10 cellular contexts compared by ENCODE assay signal in genomic region chr13:42478531-42479156, GRCh38.
DNase-seq lines count a peak whose midpoint lies in the region; ATAC-seq, FAIRE-seq and TF ChIP-seq lines count a peak whose summit lies in the region.
"Had no signal": no experiment of that assay in that cellular context is flagged by ENCODE, and none has a peak within 500 bp of the region (broad histone marks: within the 10 kb centered on the region; RNA-seq: fewer than 3 reads in every experiment).

No MANE protein-coding gene starts in this region.

- BruUV-seq in HepG2 (replicated peaks; lab: Mats Ljungman, UMichigan), result no TSS peak

- no peak for TF ChIP-seq RAD21 in HepG2 (CRISPR knock-in tag; IDR thresholded peaks at IDR 0.05)

- H3K4me2 ChIP-seq in DND-41 (ENCODE audit: insufficient read depth, low read length) (no peak overlapping the region), HepG2 (ENCODE audit: low read depth, low read length) (no peak overlapping the region)

- peaks cover 3% of the 10 kb centered on the region for H3K4me1 Mint-ChIP-seq in activated naive CD8-positive, alpha-beta T cell treated with anti-CD3 and anti-CD28 coated beads, Interleukin-2, amount 10 ng/mL, durations not matched to agents 7 days and 5 days

- H4K20me1 ChIP-seq in DND-41 (ENCODE audit: insufficient read depth, low read length) (no peaks in the 10 kb centered on the region), HepG2 (ENCODE audit: insufficient read depth, low read length) (no peaks in the 10 kb centered on the region)

- intact Hi-C loops in HepG2 (cut with micrococcal nuclease; ENCODE audit: unreplicated experiment) (no loop called here), sigmoid colon (cut with DNase I) (no loop called here)

- TF ChIP-seq EP300 in HepG2 (IDR thresholded peaks at IDR 0.05; ENCODE audit: low read depth in 2 of 2, low read length in 2 of 2) (no peak), HepG2 (CRISPR knock-in tag; IDR thresholded peaks at IDR 0.05; ENCODE audit: borderline replicate concordance) (no peak), sigmoid colon (IDR thresholded peaks at IDR 0.05) (no peak)

- H3K27me3 Mint-ChIP-seq in activated naive CD8-positive, alpha-beta T cell treated with anti-CD3 and anti-CD28 coated beads, Interleukin-2, amount 10 ng/mL, durations not matched to agents 7 days and 5 days, result no peaks in the 10 kb centered on the region
- H3K27me3 Mint-ChIP-seq: dendritic cell treated with granulocyte-macrophage colony-stimulating factor and Interleukin-4, amounts not matched to agents 40 ng/mL and 50 ng/mL, for 4 days had no signal

- H3K9ac ChIP-seq in DND-41 (ENCODE audit: low read depth, low read length) (no peak overlapping the region), HepG2 (ENCODE audit: insufficient read depth, low read depth, low read length) (no peak overlapping the region)

- TF ChIP-seq CTCF in DND-41 (IDR thresholded peaks at IDR 0.05; ENCODE audit: borderline replicate concordance, extremely low read depth, low read length, poor library complexity, severe bottlenecking), result peak; percentile 64
- TF ChIP-seq CTCF in HepG2 (CRISPR knock-in tag; IDR thresholded peaks at IDR 0.05), result no peak
- no peak for TF ChIP-seq CTCF in sigmoid colon (IDR thresholded peaks at IDR 0.05)

- peaks cover 4% of the 10 kb centered on the region for H3K36me3 Mint-ChIP-seq in activated naive CD8-positive, alpha-beta T cell treated with anti-CD3 and anti-CD28 coated beads, Interleukin-2, amount 10 ng/mL, durations not matched to agents 7 days and 5 days

- H2AFZ ChIP-seq in DND-41 (ENCODE audit: low read depth, low read length) (no peak overlapping the region), HepG2 (ENCODE audit: low read length) (no peak overlapping the region)

- no peaks in the 10 kb centered on the region for H3K36me3 ChIP-seq in DND-41 (ENCODE audit: insufficient read depth, low read length)
- H3K36me3 ChIP-seq in HepG2 (replicated peaks in 1 of 2; ENCODE audit: control insufficient read depth in 1 of 2, insufficient read depth in 2 of 2, low read length in 2 of 2), result no peaks in the 10 kb centered on the region
- no peaks in the 10 kb centered on the region for H3K36me3 ChIP-seq in sigmoid colon

- H3K4me1 ChIP-seq in DND-41 (ENCODE audit: insufficient read depth, low read length), result 0 out of 2 replicates have a peak, but pooled peaks cover 4% of the 10 kb centered on the region
- no peaks in the 10 kb centered on the region for H3K4me1 ChIP-seq in HepG2 (ENCODE audit: insufficient read depth, low read length)
- no peaks in the 10 kb centered on the region for H3K4me1 ChIP-seq in sigmoid colon

- TF ChIP-seq POLR2A in HepG2 (IDR thresholded peaks at IDR 0.05; ENCODE audit: insufficient read depth in 1 of 2, low read depth in 2 of 2, low read length in 2 of 2) (no peak), sigmoid colon (IDR thresholded peaks at IDR 0.05) (no peak)

- peak; percentile 61; the same call in 2 of the 3 replicates for ATAC-seq in DND-41 (ENCODE audit: insufficient read depth, low read depth)
- peak; percentile 47 for ATAC-seq in activated naive CD8-positive, alpha-beta T cell treated with anti-CD3 and anti-CD28 coated beads, Interleukin-2, amount 10 ng/mL, durations not matched to agents 7 days and 5 days (ENCODE audit: low read depth)
- ATAC-seq in HepG2, result 0 out of 3 replicates have a peak, but pooled peaks have one; percentile 28
- no peak for ATAC-seq in GM21619 (IDR thresholded peaks at IDR 0.05; ENCODE audit: unreplicated experiment)

- 46% methylated on average over 3 of the region's 3 CpGs for WGBS in HepG2 (ENCODE audit: low lambda C conversion rate)
- 74 to 78% methylated on average over 3 of the region's 3 CpGs for WGBS in sigmoid colon, 2 donors

- in situ Hi-C loops in HepG2 (cut with HindIII; ENCODE audit: extremely low pct_ligation_motif_present, low pct_unique_long_range_greater_than_20kb), result no loop called here

- H3K9me3 ChIP-seq in DND-41 (ENCODE audit: insufficient read depth, low read length, severe bottlenecking) (no peaks in the 10 kb centered on the region), HepG2 (ENCODE audit: low read length) (peaks cover 11% of the 10 kb centered on the region), sigmoid colon (no peaks in the 10 kb centered on the region)

- no peak overlapping the region for H3K4me3 Mint-ChIP-seq in activated naive CD8-positive, alpha-beta T cell treated with anti-CD3 and anti-CD28 coated beads, Interleukin-2, amount 10 ng/mL, durations not matched to agents 7 days and 5 days
- H3K4me3 Mint-ChIP-seq: dendritic cell treated with granulocyte-macrophage colony-stimulating factor and Interleukin-4, amounts not matched to agents 40 ng/mL and 50 ng/mL, for 4 days had no signal

- no peak overlapping the region for H3K27ac Mint-ChIP-seq in activated naive CD8-positive, alpha-beta T cell treated with anti-CD3 and anti-CD28 coated beads, Interleukin-2, amount 10 ng/mL, durations not matched to agents 7 days and 5 days
- H3K27ac Mint-ChIP-seq: dendritic cell treated with granulocyte-macrophage colony-stimulating factor and Interleukin-4, amounts not matched to agents 40 ng/mL and 50 ng/mL, for 4 days had no signal

- H3K4me3 ChIP-seq in DND-41 (ENCODE audit: low read depth in 1 of 2, low read length in 2 of 2) (no peak overlapping the region), HepG2 (replicated peaks in 1 of 3; ENCODE audit: insufficient read depth in 1 of 3, low read depth in 2 of 3, low read length in 3 of 3) (no peak overlapping the region), sigmoid colon (no peak overlapping the region)

- POLR2A ChIA-PET in activated naive CD8-positive, alpha-beta T cell treated with anti-CD3 and anti-CD28 coated beads, Interleukin-2, amount 10 ng/mL, durations not matched to agents 7 days and 5 days (lab: Charles Lee), result interaction anchor here (0.6 to 1.4 kb wide), 3 partner anchors 83 to 206 kb away, joined by 3 to 4 read pairs (median 4); partner anchors contain the start of gene AKAP11
- POLR2A ChIA-PET in HepG2 (lab: Yijun Ruan, JAX), result no interaction called here

- DNase-seq in DND-41 (no peak), HT1080 (ENCODE audit: low read depth) (peak; percentile 32), HepG2 (ENCODE audit: low spot score) (no peak), sigmoid colon (no peak), globus pallidus (ENCODE audit: low spot score) (no peak), NCI-H1092 treated with DMSO at 0.1 percent for 48 hours (lab: John Stamatoyannopoulos, UW) (no peak)
- DNase-seq in activated naive CD8-positive, alpha-beta T cell treated with anti-CD3 and anti-CD28 coated beads, Interleukin-2, amount 10 ng/mL, durations not matched to agents 7 days and 5 days, result no peak

- peaks cover 8% of the 10 kb centered on the region for H3K9me3 Mint-ChIP-seq in activated naive CD8-positive, alpha-beta T cell treated with anti-CD3 and anti-CD28 coated beads, Interleukin-2, amount 10 ng/mL, durations not matched to agents 7 days and 5 days
- H3K9me3 Mint-ChIP-seq: dendritic cell treated with granulocyte-macrophage colony-stimulating factor and Interleukin-4, amounts not matched to agents 40 ng/mL and 50 ng/mL, for 4 days had no signal

- no peak for FAIRE-seq in HepG2 (lab: Jason Lieb, UNC)
- FAIRE-seq: H54 had no signal

- H3K79me2 ChIP-seq in DND-41 (ENCODE audit: insufficient read depth, low read length), result no peaks in the 10 kb centered on the region
- H3K79me2 ChIP-seq in HepG2 (ENCODE audit: insufficient read depth, low read length), result no peaks in the 10 kb centered on the region

- H3K27ac ChIP-seq in DND-41 (ENCODE audit: low read length), result no peak overlapping the region
- no peak overlapping the region for H3K27ac ChIP-seq in HepG2 (ENCODE audit: extremely low read length, insufficient read depth, low read length)
- no peak overlapping the region for H3K27ac ChIP-seq in sigmoid colon

- CTCF ChIA-PET in HepG2 (lab: Yijun Ruan, JAX; ENCODE audit: low intra/inter-chr PET ratio, low total read pairs), result no interaction called here

- H3K27me3 ChIP-seq in DND-41 (ENCODE audit: insufficient read depth, low read length, poor library complexity) (no peaks in the 10 kb centered on the region), HepG2 (ENCODE audit: control insufficient read depth in 1 of 2, insufficient read depth in 2 of 2, low read length in 2 of 2) (no peaks in the 10 kb centered on the region), sigmoid colon (no peaks in the 10 kb centered on the region)

TF ChIP-seq in HepG2, 621 proteins besides CTCF, POLR2A, EP300 and RAD21 (continues in another document):
- TF ChIP-seq ZNF777 (CRISPR knock-in tag; IDR thresholded peaks at IDR 0.05) (no peak), FOXK1 (CRISPR knock-in tag; IDR thresholded peaks at IDR 0.05; ENCODE audit: borderline replicate concordance, low read depth) (no peak)
